ENCODE assay signal across 8 cellular contexts in the genomic region with DNA sequence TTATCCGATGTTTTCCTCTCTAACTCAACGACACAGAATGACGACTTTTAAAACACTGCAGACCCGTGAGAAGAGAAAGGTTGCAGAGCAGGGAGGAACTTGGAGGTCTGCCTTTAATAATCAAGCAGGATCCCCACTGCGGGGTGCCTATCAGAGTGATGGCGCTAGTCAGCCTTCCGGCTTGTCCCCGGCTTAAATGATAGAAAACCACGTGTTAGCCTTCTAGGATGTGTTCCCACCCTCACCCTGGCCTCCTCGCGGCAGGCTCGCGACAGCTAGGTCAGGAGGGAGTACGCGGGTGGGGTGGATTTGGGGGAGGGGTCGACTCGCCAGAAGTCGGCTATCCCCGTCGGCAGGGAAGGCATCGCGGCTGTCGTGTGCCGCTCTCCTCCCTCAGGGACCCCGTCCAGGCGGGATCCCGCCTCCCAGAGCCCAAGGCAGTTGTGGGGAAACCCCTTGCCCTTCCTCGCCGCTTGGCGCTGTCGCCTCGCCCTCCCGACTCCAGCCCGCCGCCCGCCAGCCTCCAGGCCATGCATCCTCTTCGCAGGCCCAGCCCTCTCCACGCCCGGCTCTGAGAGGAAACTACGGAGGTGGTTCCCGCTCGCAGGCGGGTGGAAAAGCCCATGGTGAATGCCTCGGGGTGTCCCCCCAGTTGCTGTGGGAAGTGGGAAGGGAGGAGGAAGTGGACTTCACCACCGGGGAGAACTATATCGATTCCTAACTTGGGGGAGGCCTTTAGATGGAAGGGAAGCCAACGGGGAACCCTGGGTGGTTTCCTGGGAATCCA. TPM values are rescaled to one million over a fixed set of nuclear protein-coding genes. Genes with fewer than 3 reads are reported as not detected.
DNase-seq lines count a peak whose midpoint lies in the region; ATAC-seq and TF ChIP-seq lines count a peak whose summit lies in the region.

No MANE protein-coding gene starts in this region.

- H3K4me1 ChIP-seq in Caco-2 (peaks cover 17% of the 10 kb centered on the region; the same call in 1 of the 2 replicates), HUES48 (ENCODE audit: control insufficient read depth, insufficient read depth, low read length) (peaks cover 25% of the 10 kb centered on the region), OCI-LY3 (ENCODE audit: low read length) (peaks cover 24% of the 10 kb centered on the region), muscle layer of duodenum (ENCODE audit: control insufficient read depth in 1 of 2, insufficient read depth in 2 of 2, low read length in 2 of 2) (peaks cover 0 to 16% of the 10 kb centered on the region in 2 donors)

- no peaks in the 10 kb centered on the region for H3K9me3 Mint-ChIP-seq in Caco-2 (ENCODE audit: unreplicated experiment)

- peak overlapping the region; percentile 99 for H3K27ac ChIP-seq in HUES48 (ENCODE audit: low read depth, low read length)
- H3K27ac ChIP-seq in OCI-LY3 (ENCODE audit: low read length), result peak overlapping the region; percentile 88
- H3K27ac ChIP-seq in muscle layer of duodenum (ENCODE audit: low read length), result peak overlapping the region; percentile 99

- no peaks in the 10 kb centered on the region for H3K27me3 Mint-ChIP-seq in Caco-2 (ENCODE audit: insufficient read depth, unreplicated experiment)

- peak overlapping the region; percentile 87 for H3K4me3 ChIP-seq in Caco-2 (ENCODE audit: low read depth, low read length)
- peak overlapping the region; percentile 89 for H3K4me3 ChIP-seq in HUES48 (ENCODE audit: low read depth, low read length)
- peak overlapping the region; percentile 91 for H3K4me3 ChIP-seq in OCI-LY3 (ENCODE audit: low read length)
- H3K4me3 ChIP-seq in muscle layer of duodenum (ENCODE audit: low read depth in 1 of 2, low read length in 2 of 2), result peak overlapping the region; percentile 89 to 97

- H3K4me3 Mint-ChIP-seq in Caco-2 (ENCODE audit: unreplicated experiment), result peak overlapping the region; percentile 97

- H3K4me1 Mint-ChIP-seq in Caco-2 (ENCODE audit: low read depth, unreplicated experiment), result peaks cover 21% of the 10 kb centered on the region

- CTCF ChIA-PET in Caco-2 (lab: Charles Lee), result interaction anchor here (0.5 to 0.6 kb wide), 2 partner anchors 87 to 903 kb away, joined by 3 read pairs; no protein-coding TSS in a partner anchor

- peaks cover 28% of the 10 kb centered on the region for H3K36me3 Mint-ChIP-seq in Caco-2 (ENCODE audit: insufficient read depth, unreplicated experiment)

- ATAC-seq in GM21381 (IDR thresholded peaks at IDR 0.05; ENCODE audit: unreplicated experiment) (peak; percentile 25), esophagus mucosa (peak; percentile 59)

- no TSS peak for BruUV-seq in Caco-2 (replicated peaks; lab: Mats Ljungman, UMichigan)

- H3K36me3 ChIP-seq in Caco-2 (ENCODE audit: control insufficient read depth, insufficient read depth, low read length) (no peaks in the 10 kb centered on the region; the same call in 1 of the 2 replicates), HUES48 (ENCODE audit: control insufficient read depth, insufficient read depth, low read length) (no peaks in the 10 kb centered on the region), OCI-LY3 (replicated peaks; ENCODE audit: low read depth, low read length) (no peaks in the 10 kb centered on the region), muscle layer of duodenum (ENCODE audit: control insufficient read depth in 1 of 2, insufficient read depth in 2 of 2, low read length in 2 of 2) (peaks cover 0 to 13% of the 10 kb centered on the region in 2 donors)

- H3K27ac Mint-ChIP-seq in Caco-2 (ENCODE audit: unreplicated experiment), result peak overlapping the region; percentile 100

- H3K27me3 ChIP-seq in Caco-2 (replicated peaks; ENCODE audit: control insufficient read depth, insufficient read depth, low read length) (no peaks in the 10 kb centered on the region), HUES48 (ENCODE audit: control insufficient read depth, insufficient read depth, low read length) (no peaks in the 10 kb centered on the region), OCI-LY3 (ENCODE audit: low read depth, low read length) (no peaks in the 10 kb centered on the region), muscle layer of duodenum (ENCODE audit: low read depth, low read length) (no peaks in the 10 kb centered on the region)

- TF ChIP-seq CTCF in Caco-2 (IDR thresholded peaks at IDR 0.05; ENCODE audit: insufficient read depth in 1 of 2, low read depth in 1 of 2, low read length in 1 of 2, severe bottlenecking in 1 of 2, unreplicated experiment in 1 of 2) (peak in 1 of 2 experiments; percentile 3), OCI-LY3 (IDR thresholded peaks at IDR 0.05; ENCODE audit: low read depth, low read length) (peak; percentile 32; the same call in 1 of the 2 replicates)

- intact Hi-C loops in Caco-2 (cut with micrococcal nuclease; ENCODE audit: unreplicated experiment), result loop anchor here (1.0 to 5.0 kb wide), 6 partner anchors 46 to 504 kb away; no protein-coding TSS in a partner anchor

- H2AFZ ChIP-seq in OCI-LY3 (ENCODE audit: low read depth, low read length), result peak overlapping the region; percentile 95

- POLR2A ChIA-PET in Caco-2 (lab: Charles Lee), result interaction anchor here (0.6 to 0.7 kb wide), 2 partner anchors 37 to 124 kb away, joined by 5 to 6 read pairs; no protein-coding TSS in a partner anchor

- peak; percentile 78 to 85 for DNase-seq in Caco-2
- peak; percentile 67 for DNase-seq in activated T-cell treated with anti-CD3 and anti-CD28 coated beads, Interleukin-2, amount 50 U/mL, for 1 hour
- DNase-seq in stimulated activated CD8-positive, alpha-beta memory T cell treated with anti-CD3 and anti-CD28 coated beads, Interleukin-7, amount 100 ng/mL, for 4 hours (ENCODE audit: low read depth in 2 of 2), result peak; percentile 63 to 68

- H3K9ac ChIP-seq in HUES48 (ENCODE audit: low read depth, low read length) (peak overlapping the region; percentile 99), OCI-LY3 (ENCODE audit: low read length) (peak overlapping the region; percentile 93)

- peaks cover 39% of the 10 kb centered on the region for H3K79me2 ChIP-seq in OCI-LY3 (ENCODE audit: low read length)

- peak overlapping the region; percentile 83 for H3K4me2 ChIP-seq in OCI-LY3 (ENCODE audit: low read length)

- peaks cover 28% of the 10 kb centered on the region for H4K20me1 ChIP-seq in OCI-LY3 (ENCODE audit: insufficient read depth, low read length)

- H3K9me3 ChIP-seq in Caco-2 (no peaks in the 10 kb centered on the region), HUES48 (ENCODE audit: control insufficient read depth, insufficient read depth, low read length) (no peaks in the 10 kb centered on the region), OCI-LY3 (ENCODE audit: insufficient read depth, low read length) (no peaks in the 10 kb centered on the region), muscle layer of duodenum (ENCODE audit: control insufficient read depth in 1 of 2, low read length in 2 of 2) (no peaks in the 10 kb centered on the region)

RNA-seq across cellular contexts. Expression of a gene that starts 1.1 kb away (rescaled TPM):
- total RNA-seq in Caco-2 (2022) (57.8 and 60.2 TPM in 2 replicates), esophagus mucosa (34.8 TPM)

RNA-seq across cellular contexts. Expression of a gene that starts 53.0 kb away (rescaled TPM):
- total RNA-seq in Caco-2 (2022), result 16.4 and 20.1 TPM in 2 replicates
- total RNA-seq in esophagus mucosa, result 0.04 TPM

Comparison
In these comparisons a context has a peak if more than half of its experiments do, and no peak if none do; other contexts are left out.
1. Peak in every context shown above with its lines: DNase-seq, ATAC-seq, H3K4me3 ChIP-seq and H3K27ac ChIP-seq.
2. RNA of a gene that starts 53.0 kb away (total RNA-seq): 16.4 to 20.1 TPM in Caco-2; 0.04 TPM in esophagus mucosa (single experiment); every median in the first group is over 10 times any median in the second.